Comparison of ENCODE assay signal across 8 cellular contexts in the genomic region with DNA sequence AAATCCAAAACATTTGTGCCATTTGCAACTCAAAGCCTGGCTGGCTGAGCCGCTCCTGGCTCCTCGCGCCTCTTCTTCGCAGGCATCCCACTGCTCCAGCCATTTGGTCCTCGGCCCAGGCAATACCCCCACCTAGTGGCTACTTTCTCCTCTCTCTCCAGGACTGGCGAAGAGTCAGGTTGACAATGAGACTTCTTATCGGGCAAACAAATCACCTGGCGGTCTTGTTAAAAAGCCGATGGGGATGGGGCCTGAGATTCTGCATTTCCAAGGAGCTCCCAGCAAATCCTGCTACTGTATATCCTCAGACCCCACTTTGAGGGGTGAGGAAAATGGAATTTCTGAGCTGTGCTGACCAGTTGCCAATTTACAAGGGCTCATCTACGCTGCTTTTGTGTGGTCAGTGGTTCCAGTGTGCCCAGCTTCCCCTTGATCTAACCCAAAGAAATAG.
DNase-seq lines count a peak whose midpoint lies in the region; ATAC-seq and TF ChIP-seq lines count a peak whose summit lies in the region.

No MANE protein-coding gene starts in this region.

- CTCF ChIA-PET in HEK293T (lab: Yijun Ruan, JAX): interaction anchor here (0.6 to 1.0 kb wide), 5 partner anchors 10 to 1560 kb away, joined by 3 to 8 read pairs (median 3); no protein-coding TSS in a partner anchor

- POLR2A ChIA-PET in HEK293T (lab: Yijun Ruan, JAX): no interaction called here

- H3K27ac ChIP-seq in left lung (no peak overlapping the region), upper lobe of left lung (no peak overlapping the region)

- WGBS in upper lobe of left lung, 2 donors: 12 to 13% methylated on average over 5 to 10 of the region's 10 CpGs

- H3K4me3 ChIP-seq in cardiac fibroblast (replicated peaks in 1 of 2; ENCODE audit: low read depth in 2 of 2, low read length in 2 of 2): no peak overlapping the region
- H3K4me3 ChIP-seq in left lung: no peak overlapping the region
- H3K4me3 ChIP-seq in upper lobe of left lung: no peak overlapping the region

- TF ChIP-seq POLR2A in upper lobe of left lung (IDR thresholded peaks at IDR 0.05): no peak

- no peaks in the 10 kb centered on the region for H3K36me3 ChIP-seq in left lung
- H3K36me3 ChIP-seq in upper lobe of left lung: no peaks in the 10 kb centered on the region

- TF ChIP-seq EP300 in upper lobe of left lung (IDR thresholded peaks at IDR 0.05): no peak

- H3K27me3 ChIP-seq in left lung (peaks cover 0 to 53% of the 10 kb centered on the region in 2 donors), upper lobe of left lung (no peaks in the 10 kb centered on the region)

- intact Hi-C loops in left lung (cut with DNase I): no loop called here

- peak; percentile 44 for DNase-seq in DMS153 (lab: John Stamatoyannopoulos, UW)
- peak; percentile 78 for DNase-seq in HEK293T (ENCODE audit: extremely low spot score)
- peak; percentile 7 for DNase-seq in NOMO-1 treated with DMSO at 0.1 percent for 48 hours (lab: John Stamatoyannopoulos, UW; ENCODE audit: unreplicated experiment)
- DNase-seq in cardiac fibroblast (ENCODE audit: low read depth in 2 of 2): peak; percentile 60 to 66
- DNase-seq in left lung: peak in 1 of 2 donors; percentile 39
- peak; percentile 42 to 53 for DNase-seq in upper lobe of left lung

- TF ChIP-seq CTCF in cardiac fibroblast (IDR thresholded peaks at IDR 0.05; ENCODE audit: low read depth, low read length): peak; percentile 86
- TF ChIP-seq CTCF in left lung (IDR thresholded peaks at IDR 0.05): peak; percentile 62 to 64
- peak in 5 of 6 experiments; percentile 38 to 66 (median 55) for TF ChIP-seq CTCF in upper lobe of left lung (IDR thresholded peaks at IDR 0.05)

- ATAC-seq in left lung (peak; percentile 72), upper lobe of left lung (ENCODE audit: low FRiP score in 2 of 2) (peak in 1 of 2 donors; percentile 68), HG03469 (IDR thresholded peaks at IDR 0.05; ENCODE audit: unreplicated experiment) (no peak), HG03521 (IDR thresholded peaks at IDR 0.05; ENCODE audit: unreplicated experiment) (no peak)

- H3K9me3 ChIP-seq in left lung (no peaks in the 10 kb centered on the region), upper lobe of left lung (no peaks in the 10 kb centered on the region)

- no peaks in the 10 kb centered on the region for H3K4me1 ChIP-seq in left lung
- peaks cover 7 to 33% (median 10%) of the 10 kb centered on the region in 4 donors for H3K4me1 ChIP-seq in upper lobe of left lung

TF ChIP-seq in HEK293T, 16 proteins besides CTCF, POLR2A, EP300 and RAD21:
- TF ChIP-seq TARDBP (IDR thresholded peaks at IDR 0.05) (no peak), FOXM1 (IDR thresholded peaks at IDR 0.05; ENCODE audit: borderline replicate concordance) (no peak), CTBP1 (IDR thresholded peaks at IDR 0.05; ENCODE audit: borderline replicate concordance) (no peak), SP1 (IDR thresholded peaks at IDR 0.05) (no peak), LEF1 (IDR thresholded peaks at IDR 0.05; ENCODE audit: borderline replicate concordance) (no peak), ARNT (IDR thresholded peaks at IDR 0.05) (no peak), FOXA1 (IDR thresholded peaks at IDR 0.05) (no peak), SUZ12 (IDR thresholded peaks at IDR 0.05) (no peak), BHLHE40 (IDR thresholded peaks at IDR 0.05; ENCODE audit: borderline replicate concordance) (no peak), ELF4 (IDR thresholded peaks at IDR 0.05) (no peak), L3MBTL2 (conservative IDR thresholded peaks at IDR 0.05) (no peak), NFRKB (IDR thresholded peaks at IDR 0.05) (no peak), FOXK2 (IDR thresholded peaks at IDR 0.05) (no peak), ZNF384 (IDR thresholded peaks at IDR 0.05) (no peak), HDGF (IDR thresholded peaks at IDR 0.05; ENCODE audit: borderline replicate concordance) (no peak)
- TF ChIP-seq, protein P1, sequence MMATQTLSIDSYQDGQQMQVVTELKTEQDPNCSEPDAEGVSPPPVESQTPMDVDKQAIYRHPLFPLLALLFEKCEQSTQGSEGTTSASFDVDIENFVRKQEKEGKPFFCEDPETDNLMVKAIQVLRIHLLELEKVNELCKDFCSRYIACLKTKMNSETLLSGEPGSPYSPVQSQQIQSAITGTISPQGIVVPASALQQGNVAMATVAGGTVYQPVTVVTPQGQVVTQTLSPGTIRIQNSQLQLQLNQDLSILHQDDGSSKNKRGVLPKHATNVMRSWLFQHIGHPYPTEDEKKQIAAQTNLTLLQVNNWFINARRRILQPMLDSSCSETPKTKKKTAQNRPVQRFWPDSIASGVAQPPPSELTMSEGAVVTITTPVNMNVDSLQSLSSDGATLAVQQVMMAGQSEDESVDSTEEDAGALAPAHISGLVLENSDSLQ (IDR thresholded peaks at IDR 0.05): no peak
